ENCODE assay signal across 17 cellular contexts in genomic region chrX:40087574-40088298, GRCh38. TPM values are rescaled to one million over a fixed set of nuclear protein-coding genes. Genes with fewer than 3 reads are reported as not detected.
A peak's percentile ranks its signal among the peaks of the same experiment; 100 is the strongest.
DNase-seq lines count a peak whose midpoint lies in the region; ATAC-seq, FAIRE-seq and TF ChIP-seq lines count a peak whose summit lies in the region.
"Had no signal": no experiment of that assay in that cellular context is flagged by ENCODE, and none has a peak within 500 bp of the region (broad histone marks: within the 10 kb centered on the region; RNA-seq: fewer than 3 reads in every experiment).

No MANE protein-coding gene starts in this region.

- no peaks in the 10 kb centered on the region for H3K9me3 Mint-ChIP-seq in central memory CD8-positive, alpha-beta T cell
- H3K9me3 Mint-ChIP-seq: T-helper 1 cell treated with Interleukin-12 subunit alpha and Interleukin-12 subunit beta and Interleukin-4 antibody, amounts not matched to agents 30 μg/mL and 1 μg/mL, for 36 hours had no signal

- H2BK15ac ChIP-seq in mesendoderm (replicated peaks; ENCODE audit: low read depth): no peak overlapping the region

- no peaks in the 10 kb centered on the region for H3K36me3 Mint-ChIP-seq in central memory CD8-positive, alpha-beta T cell (ENCODE audit: insufficient read depth)

- H3K9ac ChIP-seq in mesendoderm (ENCODE audit: low read length): peak overlapping the region; percentile 53

- H3K27ac Mint-ChIP-seq in central memory CD8-positive, alpha-beta T cell (ENCODE audit: low read depth): no peak overlapping the region
- H3K27ac Mint-ChIP-seq: T-helper 1 cell treated with Interleukin-12 subunit alpha and Interleukin-12 subunit beta and Interleukin-4 antibody, amounts not matched to agents 30 μg/mL and 1 μg/mL, for 36 hours had no signal

- H4K5ac ChIP-seq in mesendoderm (ENCODE audit: low read length): no peak overlapping the region

- H3K4me3 Mint-ChIP-seq in central memory CD8-positive, alpha-beta T cell: peak overlapping the region; percentile 29
- H3K4me3 Mint-ChIP-seq: T-helper 1 cell treated with Interleukin-12 subunit alpha and Interleukin-12 subunit beta and Interleukin-4 antibody, amounts not matched to agents 30 μg/mL and 1 μg/mL, for 36 hours had no signal

- no peaks in the 10 kb centered on the region for H3K79me1 ChIP-seq in mesendoderm (ENCODE audit: low read length)

- ATAC-seq in central memory CD8-positive, alpha-beta T cell (replicated peaks; ENCODE audit: extremely low read depth, poor library complexity, severe bottlenecking): no peak
- ATAC-seq in thoracic aorta (ENCODE audit: insufficient number of reproducible peaks, low FRiP score, low read depth): no peak
- no peak for ATAC-seq in GM18517 (IDR thresholded peaks at IDR 0.05; ENCODE audit: unreplicated experiment)
- no peak for ATAC-seq in left lobe of liver
- ATAC-seq: HCT116 had no signal

- H3K18ac ChIP-seq in mesendoderm (ENCODE audit: low read length): no peak overlapping the region

- H3K56ac ChIP-seq in mesendoderm (ENCODE audit: low read length): peak overlapping the region; percentile 76

- no CpG with 5 or more reads among the region's 11 CpGs for WGBS in mesendoderm (ENCODE audit: extremely low coverage, insufficient coverage, low lambda C conversion rate)

- H3K79me2 ChIP-seq in mesendoderm (ENCODE audit: control insufficient read depth, insufficient read depth, low read length): peaks cover 63% of the 10 kb centered on the region

- H3K9me3 ChIP-seq in thoracic aorta: no peaks in the 10 kb centered on the region
- H3K9me3 ChIP-seq: right lobe of liver had no signal

- H3K27ac ChIP-seq in mesendoderm (ENCODE audit: low read depth, low read length): no peak overlapping the region
- peak overlapping the region in 1 of 2 donors; percentile 63 for H3K27ac ChIP-seq in thoracic aorta
- H3K27ac ChIP-seq: right lobe of liver had no signal

- TF ChIP-seq CTCF in thoracic aorta (IDR thresholded peaks at IDR 0.05): no peak
- no peak for TF ChIP-seq CTCF in D721Med (IDR thresholded peaks at IDR 0.05; ENCODE audit: insufficient read depth, missing control alignments)

- H3K4me3 ChIP-seq in mesendoderm (ENCODE audit: low read length) (no peak overlapping the region), thoracic aorta (peak overlapping the region; percentile 7)
- H3K4me3 ChIP-seq: right lobe of liver had no signal

- H3K4me1 ChIP-seq in mesendoderm (ENCODE audit: control insufficient read depth, low read depth, low read length): peaks cover 9% of the 10 kb centered on the region
- H3K4me1 ChIP-seq in thoracic aorta (ENCODE audit: control insufficient read depth in 1 of 2, low read depth in 2 of 2): peaks cover 17 to 73% of the 10 kb centered on the region in 2 donors

- H3K4me2 ChIP-seq in mesendoderm (ENCODE audit: low read length): peak overlapping the region; percentile 22

- FAIRE-seq in HTR-8/SVneo (lab: Jason Lieb, UNC) (peak; percentile 4), D721Med (lab: Jason Lieb, UNC) (no peak)

- H2BK5ac ChIP-seq in mesendoderm (ENCODE audit: low read length): no peak overlapping the region

- H2BK120ac ChIP-seq in mesendoderm (ENCODE audit: low read depth, low read length): no peak overlapping the region

- no peaks in the 10 kb centered on the region for H3K27me3 Mint-ChIP-seq in central memory CD8-positive, alpha-beta T cell

- DNase-seq in HTR-8/SVneo (ENCODE audit: insufficient read length, low spot score) (no peak), mesendoderm (no peak), thoracic aorta (ENCODE audit: low spot score) (no peak), D721Med (ENCODE audit: insufficient read length, low spot score) (no peak), left lobe of liver (ENCODE audit: low spot score) (no peak), SKM-1 (lab: John Stamatoyannopoulos, UW; ENCODE audit: unreplicated experiment) (no peak)
- DNase-seq in central memory CD8-positive, alpha-beta T cell (ENCODE audit: low spot score in 2 of 2): no peak
- DNase-seq: activated CD4-positive, alpha-beta T cell treated with anti-CD3 and anti-CD28 coated beads for 48 hours; activated T-cell treated with anti-CD3 and anti-CD28 coated beads, Interleukin-2, amount 50 U/mL, for 1 hour; dorsolateral prefrontal cortex; islet precursor cell; MV-4-11; NCI-H226 had no signal

- H2AK5ac ChIP-seq in mesendoderm (ENCODE audit: low read length): no peak overlapping the region

- H3K36me3 ChIP-seq in mesendoderm (ENCODE audit: control insufficient read depth, insufficient read depth, low read length) (no peaks in the 10 kb centered on the region), thoracic aorta (no peaks in the 10 kb centered on the region)
- H3K36me3 ChIP-seq: right lobe of liver had no signal

- H4K8ac ChIP-seq in mesendoderm (ENCODE audit: low read depth, low read length): no peak overlapping the region

- H3K4ac ChIP-seq in mesendoderm (ENCODE audit: low read depth, low read length): no peak overlapping the region

- H3K23ac ChIP-seq in mesendoderm (ENCODE audit: low read length): no peak overlapping the region

- peaks cover 56% of the 10 kb centered on the region for H3K4me1 Mint-ChIP-seq in central memory CD8-positive, alpha-beta T cell

- H3K27me3 ChIP-seq in mesendoderm (ENCODE audit: insufficient read depth, low read length, poor library complexity) (no peaks in the 10 kb centered on the region), thoracic aorta (replicated peaks; ENCODE audit: insufficient read depth) (no peaks in the 10 kb centered on the region)
- H3K27me3 ChIP-seq: right lobe of liver had no signal

RNA-seq across cellular contexts. Expression of gene BCOR, which starts 10.0 kb away (rescaled TPM):
- 14.6 TPM for polyA plus RNA-seq in mesendoderm (2013, experiment 1 of 2)
- 14.9 TPM for polyA plus RNA-seq in mesendoderm (2013, experiment 2 of 2)
- total RNA-seq in thoracic aorta (10 to 100 TPM; 28.6 to 30.7 TPM), left lobe of liver (10.5 TPM)
